Comparison of ENCODE assay signal across 24 cellular contexts in the genomic region with DNA sequence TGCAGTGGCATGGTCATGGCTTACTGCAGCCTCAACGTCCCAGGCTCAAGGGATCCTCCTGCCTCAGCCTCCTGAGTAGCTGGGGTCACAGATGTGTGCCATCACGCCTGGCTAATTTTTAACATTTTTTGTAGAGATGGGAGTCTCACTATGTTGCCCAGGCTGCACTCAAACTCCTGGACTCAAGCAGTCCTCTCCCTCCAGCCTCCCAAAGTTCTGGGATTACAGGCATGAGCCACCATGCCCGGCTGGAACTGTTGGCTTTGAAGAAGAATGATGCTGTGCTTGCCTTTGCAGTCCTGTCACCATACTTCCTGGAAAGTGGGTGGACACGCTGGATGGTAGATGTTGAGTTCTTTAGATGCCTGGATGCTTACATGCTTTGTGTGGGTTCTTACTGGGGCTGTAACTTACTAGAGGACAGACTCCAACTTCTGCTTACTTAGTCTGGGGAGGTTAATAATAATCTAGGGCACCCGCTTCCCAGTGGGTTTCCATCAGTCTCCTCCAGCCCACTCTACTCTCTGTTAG. TPM values are rescaled to one million over a fixed set of nuclear protein-coding genes. Genes with fewer than 3 reads are reported as not detected.
DNase-seq lines count a peak whose midpoint lies in the region; ATAC-seq and TF ChIP-seq lines count a peak whose summit lies in the region.
"Had no signal": no experiment of that assay in that cellular context is flagged by ENCODE, and none has a peak within 500 bp of the region (broad histone marks: within the 10 kb centered on the region; RNA-seq: fewer than 3 reads in every experiment).

No MANE protein-coding gene starts in this region.

- ATAC-seq in RWPE2 (ENCODE audit: low read depth), result no peak
- ATAC-seq: activated CD8-positive, alpha-beta memory T cell treated with anti-CD3 and anti-CD28 coated beads, Interleukin-2, amount 10 ng/mL, durations not matched to agents 7 days and 5 days; activated T-cell treated with anti-CD3 and anti-CD28 coated beads, Interleukin-2, amount 50 U/mL, for 72 hours had no signal

- no peak overlapping the region for H2AFZ ChIP-seq in hepatocyte
- no peak overlapping the region for H2AFZ ChIP-seq in smooth muscle cell (ENCODE audit: low read depth)

- H3K9me3 ChIP-seq in RWPE2 (ENCODE audit: severe bottlenecking), result no peaks in the 10 kb centered on the region
- no peaks in the 10 kb centered on the region for H3K9me3 ChIP-seq in hepatocyte (ENCODE audit: low read depth)
- no peaks in the 10 kb centered on the region for H3K9me3 ChIP-seq in smooth muscle cell (replicated peaks; ENCODE audit: low read depth)
- H3K9me3 ChIP-seq: psoas muscle, spleen had no signal

- WGBS in hepatocyte (ENCODE audit: low lambda C conversion rate, missing lambda C conversion rate), result 88% methylated on average over 5 of the region's 5 CpGs
- WGBS in smooth muscle cell (ENCODE audit: low lambda C conversion rate), result 70% methylated on average over 5 of the region's 5 CpGs

- TF ChIP-seq CTCF in RWPE2 (IDR thresholded peaks at IDR 0.05; ENCODE audit: poor library complexity, severe bottlenecking) (no peak), hepatocyte (IDR thresholded peaks at IDR 0.05; ENCODE audit: poor library complexity) (no peak), smooth muscle cell (IDR thresholded peaks at IDR 0.05; ENCODE audit: borderline replicate concordance, insufficient read depth, poor library complexity, severe bottlenecking) (no peak)

- DNase-seq in EL (peak; percentile 61), RWPE2 (ENCODE audit: low spot score) (no peak), hepatocyte (ENCODE audit: low spot score) (no peak), smooth muscle cell (lab: John Stamatoyannopoulos, UW; ENCODE audit: unreplicated experiment) (no peak), NCI-H774 (lab: John Stamatoyannopoulos, UW) (no peak), T-helper 1 cell (no peak)
- DNase-seq in stimulated activated CD4-positive, alpha-beta T cell treated with anti-CD3 and anti-CD28 coated beads, Interleukin-2, amount 100 ng/mL, for 24 hours, result no peak
- DNase-seq: activated CD4-positive, alpha-beta T cell treated with anti-CD3 and anti-CD28 coated beads for 48 hours; activated CD8-positive, alpha-beta memory T cell treated with anti-CD3 and anti-CD28 coated beads, Interleukin-2, amount 10 ng/mL, durations not matched to agents 7 days and 5 days; activated naive CD4-positive, alpha-beta T cell treated with anti-CD3 and anti-CD28 coated beads, Interleukin-2, amount 10 ng/mL, durations not matched to agents 7 days and 5 days; activated T-cell treated with anti-CD3 and anti-CD28 coated beads, Interleukin-2, amount 50 U/mL, for 72 hours; dermis blood vessel endothelial cell; GDM1; glutamatergic neuron; GOT3; KG1; NCI-H146; NCI-H524; NK-92 treated with Interleukin-12 subunit alpha and Interleukin-12 subunit beta, amount 100 ng/mL, for 24 hours; psoas muscle; spleen; stimulated activated CD4-positive, alpha-beta T cell treated with anti-CD3 and anti-CD28 coated beads, Interleukin-4, amount 100 ng/mL, for 4 hours; stimulated activated naive CD4-positive, alpha-beta T cell; T-helper 2 cell had no signal

- H3K27ac ChIP-seq in RWPE2 (ENCODE audit: poor library complexity, severe bottlenecking) (peak overlapping the region; percentile 57), hepatocyte (no peak overlapping the region), smooth muscle cell (ENCODE audit: low read depth) (peak overlapping the region; percentile 76)
- H3K27ac ChIP-seq: psoas muscle had no signal

- H3K9ac ChIP-seq in smooth muscle cell (ENCODE audit: low read depth), result peak overlapping the region; percentile 40

- H3K4me1 ChIP-seq in RWPE2 (ENCODE audit: insufficient read depth, poor library complexity, severe bottlenecking) (peaks cover 49% of the 10 kb centered on the region), hepatocyte (ENCODE audit: insufficient read depth) (peaks cover 25% of the 10 kb centered on the region), smooth muscle cell (ENCODE audit: low read depth) (peaks cover 28% of the 10 kb centered on the region)

- no peaks in the 10 kb centered on the region for H3K9me2 ChIP-seq in hepatocyte (replicated peaks; ENCODE audit: insufficient read depth)

- H3K27me3 ChIP-seq in RWPE2 (ENCODE audit: insufficient read depth, poor library complexity, severe bottlenecking), result no peaks in the 10 kb centered on the region
- no peaks in the 10 kb centered on the region for H3K27me3 ChIP-seq in hepatocyte
- no peaks in the 10 kb centered on the region for H3K27me3 ChIP-seq in smooth muscle cell (ENCODE audit: low read depth)
- H3K27me3 ChIP-seq: spleen had no signal

- H3K36me3 ChIP-seq in RWPE2 (ENCODE audit: low read depth) (no peaks in the 10 kb centered on the region), hepatocyte (replicated peaks; ENCODE audit: insufficient read depth, low read depth) (no peaks in the 10 kb centered on the region), smooth muscle cell (ENCODE audit: low read depth) (no peaks in the 10 kb centered on the region)
- H3K36me3 ChIP-seq: spleen had no signal

- H4K20me1 ChIP-seq in hepatocyte (ENCODE audit: insufficient read depth, poor library complexity, severe bottlenecking), result peaks cover 64% of the 10 kb centered on the region
- H4K20me1 ChIP-seq in smooth muscle cell (ENCODE audit: low read depth), result peaks cover 97% of the 10 kb centered on the region

- H3K4me3 ChIP-seq in RWPE2 (ENCODE audit: severe bottlenecking) (no peak overlapping the region), hepatocyte (no peak overlapping the region), smooth muscle cell (no peak overlapping the region)
- H3K4me3 ChIP-seq: psoas muscle, spleen had no signal

- H3K4me2 ChIP-seq in hepatocyte (peak overlapping the region; percentile 18), smooth muscle cell (peak overlapping the region; percentile 38)

- H3F3A ChIP-seq in smooth muscle cell (ENCODE audit: low read depth), result peaks cover 15% of the 10 kb centered on the region

- H3K79me2 ChIP-seq in hepatocyte (peaks cover 95% of the 10 kb centered on the region), smooth muscle cell (ENCODE audit: low read depth) (peaks cover 92% of the 10 kb centered on the region)

RNA-seq across cellular contexts. Expression of gene IGF1R, which starts 36.7 kb away (rescaled TPM):
- total RNA-seq in hepatocyte (21.7 and 42.9 TPM in 2 replicates), smooth muscle cell (54.0 and 70.2 TPM in 2 replicates)
- polyA plus RNA-seq in hepatocyte (10.8 and 14.4 TPM in 2 replicates), smooth muscle cell (14.0 and 25.9 TPM in 2 replicates)
